ENCODE assay signal across 16 cellular contexts in genomic region chr1:245301162-245301580, GRCh38.
DNase-seq lines count a peak whose midpoint lies in the region; ATAC-seq and TF ChIP-seq lines count a peak whose summit lies in the region.
"Had no signal": no experiment of that assay in that cellular context is flagged by ENCODE, and none has a peak within 500 bp of the region (broad histone marks: within the 10 kb centered on the region; RNA-seq: fewer than 3 reads in every experiment).

No MANE protein-coding gene starts in this region.

- H3K9ac ChIP-seq in neural progenitor cell (no peak overlapping the region), MM.1S (ENCODE audit: low read length) (no peak overlapping the region)

- H4K20me1 ChIP-seq in neural progenitor cell (ENCODE audit: low read depth) (no peaks in the 10 kb centered on the region), MM.1S (ENCODE audit: insufficient read depth, low read length) (no peaks in the 10 kb centered on the region)

- TF ChIP-seq POLR2A in body of pancreas (IDR thresholded peaks at IDR 0.05) (no peak), sigmoid colon (IDR thresholded peaks at IDR 0.05) (no peak)

- no peaks in the 10 kb centered on the region for H3F3A ChIP-seq in neural progenitor cell (ENCODE audit: low read depth)
- H3F3A ChIP-seq in MM.1S (ENCODE audit: insufficient read depth, low read length), result no peaks in the 10 kb centered on the region

- ATAC-seq in body of pancreas, result peak; percentile 19
- ATAC-seq: Panc1, T-helper 17 cell had no signal

- H3K4me3 Mint-ChIP-seq in neural progenitor cell, result no peak overlapping the region
- H3K4me3 Mint-ChIP-seq: T-helper 17 cell had no signal

- H3K27me3 Mint-ChIP-seq in neural progenitor cell (ENCODE audit: insufficient read depth, low read depth), result no peaks in the 10 kb centered on the region

- no peaks in the 10 kb centered on the region for H3K79me2 ChIP-seq in neural progenitor cell (ENCODE audit: low read depth)
- H3K79me2 ChIP-seq in MM.1S (ENCODE audit: low read length), result no peaks in the 10 kb centered on the region

- TF ChIP-seq CTCF in body of pancreas (IDR thresholded peaks at IDR 0.05) (no peak), cardiac muscle cell (IDR thresholded peaks at IDR 0.05; ENCODE audit: low read depth, low read length) (no peak), neural progenitor cell (IDR thresholded peaks at IDR 0.05) (no peak), sigmoid colon (IDR thresholded peaks at IDR 0.05) (no peak), MM.1S (IDR thresholded peaks at IDR 0.05; ENCODE audit: low read length) (no peak)

- no peaks in the 10 kb centered on the region for H3K9me3 ChIP-seq in body of pancreas
- H3K9me3 ChIP-seq in cardiac muscle cell (ENCODE audit: low read depth), result no peaks in the 10 kb centered on the region
- no peaks in the 10 kb centered on the region for H3K9me3 ChIP-seq in neural progenitor cell (ENCODE audit: low read depth)
- H3K9me3 ChIP-seq in sigmoid colon, result no peaks in the 10 kb centered on the region
- no peaks in the 10 kb centered on the region for H3K9me3 ChIP-seq in MM.1S (replicated peaks; ENCODE audit: insufficient read depth, low read length)

- no peaks in the 10 kb centered on the region for H3K9me2 ChIP-seq in MM.1S (replicated peaks; ENCODE audit: insufficient read depth, low read length)

- H3K4me1 ChIP-seq in body of pancreas (peaks cover 21% of the 10 kb centered on the region), cardiac muscle cell (ENCODE audit: low read depth) (peaks cover 33% of the 10 kb centered on the region), neural progenitor cell (no peaks in the 10 kb centered on the region), sigmoid colon (peaks cover 0 to 15% (median 8%) of the 10 kb centered on the region in 4 donors), MM.1S (ENCODE audit: low read length) (no peaks in the 10 kb centered on the region)

- peak overlapping the region; percentile 2 for H3K27ac Mint-ChIP-seq in neural progenitor cell
- H3K27ac Mint-ChIP-seq: activated T-helper 2 cell treated with anti-CD3 and anti-CD28 coated beads, Interferon-gamma antibody, Interleukin-2, Interleukin-4, amounts not matched to agents 10 μg/mL and 5 μg/mL and 100 μg/mL, durations not matched to agents 14 hours and 24 hours and 36 hours; T-helper 17 cell had no signal

- H2AFZ ChIP-seq in neural progenitor cell (replicated peaks) (no peak overlapping the region), MM.1S (ENCODE audit: low read length) (no peak overlapping the region)

- H3K9me3 Mint-ChIP-seq in neural progenitor cell, result no peaks in the 10 kb centered on the region
- H3K9me3 Mint-ChIP-seq: activated T-helper 2 cell treated with anti-CD3 and anti-CD28 coated beads, Interferon-gamma antibody, Interleukin-2, Interleukin-4, amounts not matched to agents 10 μg/mL and 5 μg/mL and 100 μg/mL, durations not matched to agents 14 hours and 24 hours and 36 hours had no signal

- intact Hi-C loops in body of pancreas (cut with DNase I), result no loop called here
- intact Hi-C loops in sigmoid colon (cut with DNase I), result no loop called here

- H3K4me2 ChIP-seq in neural progenitor cell (no peak overlapping the region), MM.1S (ENCODE audit: low read depth, low read length) (no peak overlapping the region)

- TF ChIP-seq EP300 in sigmoid colon (IDR thresholded peaks at IDR 0.05), result no peak

- H3K36me3 ChIP-seq in body of pancreas (replicated peaks in 1 of 2; ENCODE audit: insufficient read depth in 1 of 2, low read depth in 2 of 2) (no peaks in the 10 kb centered on the region), cardiac muscle cell (no peaks in the 10 kb centered on the region), neural progenitor cell (no peaks in the 10 kb centered on the region), sigmoid colon (no peaks in the 10 kb centered on the region), MM.1S (replicated peaks; ENCODE audit: insufficient read depth, low read length) (no peaks in the 10 kb centered on the region)
- H3K36me3 ChIP-seq: brain microvascular endothelial cell had no signal

- 45 to 50% methylated on average over 10 of the region's 10 CpGs for WGBS in body of pancreas, 2 donors
- 67 to 82% methylated on average over 10 of the region's 10 CpGs for WGBS in sigmoid colon, 2 donors

- DNase-seq in COLO829 (ENCODE audit: low spot score) (peak; percentile 29), body of pancreas (peak in 2 of 4 donors; percentile 18 to 20), cardiac muscle cell (ENCODE audit: low read depth in 1 of 2, low spot score in 1 of 2) (peak in 1 of 2 donors; percentile 90), neural progenitor cell (ENCODE audit: low spot score) (no peak), activated T-cell treated with anti-CD3 and anti-CD28 coated beads for 4 hours (no peak), NCI-H524 (lab: John Stamatoyannopoulos, UW) (no peak), sigmoid colon (no peak), MM.1S (no peak)
- DNase-seq: activated CD4-positive, alpha-beta T cell treated with anti-CD3 and anti-CD28 coated beads, Interleukin-2, amount 50 U/mL, for 1 hour; brain microvascular endothelial cell; DMS153; NCI-H146; NCI-H510A treated with DMSO at 0.1 percent for 48 hours; T-helper 17 cell had no signal

- no peaks in the 10 kb centered on the region for H3K36me3 Mint-ChIP-seq in neural progenitor cell

- H3K27ac ChIP-seq in body of pancreas (peak overlapping the region; percentile 22 to 67 (median 44)), cardiac muscle cell (peak overlapping the region; percentile 68), neural progenitor cell (no peak overlapping the region), sigmoid colon (peak overlapping the region in 2 of 4 donors; percentile 21 to 55), MM.1S (ENCODE audit: low read length) (no peak overlapping the region)
- H3K27ac ChIP-seq: brain microvascular endothelial cell had no signal

- peaks cover 6% of the 10 kb centered on the region for H3K4me1 Mint-ChIP-seq in neural progenitor cell
- H3K4me1 Mint-ChIP-seq: T-helper 17 cell had no signal

- H3K27me3 ChIP-seq in body of pancreas (no peaks in the 10 kb centered on the region), cardiac muscle cell (no peaks in the 10 kb centered on the region), neural progenitor cell (no peaks in the 10 kb centered on the region), sigmoid colon (no peaks in the 10 kb centered on the region), MM.1S (replicated peaks; ENCODE audit: insufficient read depth, low read length) (no peaks in the 10 kb centered on the region)
- H3K27me3 ChIP-seq: brain microvascular endothelial cell had no signal

- no peak overlapping the region for H3K4me3 ChIP-seq in body of pancreas
- no peak overlapping the region for H3K4me3 ChIP-seq in cardiac muscle cell
- no peak overlapping the region for H3K4me3 ChIP-seq in neural progenitor cell
- peak overlapping the region in 1 of 4 donors; percentile 18 for H3K4me3 ChIP-seq in sigmoid colon
- no peak overlapping the region for H3K4me3 ChIP-seq in MM.1S (ENCODE audit: low read length)

Comparison
In these comparisons a context has a peak if more than half of its experiments do, and no peak if none do; other contexts are left out.
1. H3K27ac ChIP-seq: peak in body of pancreas (4 of 4) and cardiac muscle cell (single experiment); none in neural progenitor cell (single experiment) and MM.1S (single experiment).